Comparison of ENCODE assay signal across 1 cellular context in genomic region chr11:65873280-65874156, GRCh38.
A peak's percentile ranks its signal among the peaks of the same experiment; 100 is the strongest.
TF ChIP-seq lines count a peak whose summit lies in the region.

No MANE protein-coding gene starts in this region.

TF ChIP-seq in GM12878, 131 proteins besides CTCF, POLR2A, EP300 and RAD21 (continued from another document and continues in another):
- TF ChIP-seq, protein P1, sequence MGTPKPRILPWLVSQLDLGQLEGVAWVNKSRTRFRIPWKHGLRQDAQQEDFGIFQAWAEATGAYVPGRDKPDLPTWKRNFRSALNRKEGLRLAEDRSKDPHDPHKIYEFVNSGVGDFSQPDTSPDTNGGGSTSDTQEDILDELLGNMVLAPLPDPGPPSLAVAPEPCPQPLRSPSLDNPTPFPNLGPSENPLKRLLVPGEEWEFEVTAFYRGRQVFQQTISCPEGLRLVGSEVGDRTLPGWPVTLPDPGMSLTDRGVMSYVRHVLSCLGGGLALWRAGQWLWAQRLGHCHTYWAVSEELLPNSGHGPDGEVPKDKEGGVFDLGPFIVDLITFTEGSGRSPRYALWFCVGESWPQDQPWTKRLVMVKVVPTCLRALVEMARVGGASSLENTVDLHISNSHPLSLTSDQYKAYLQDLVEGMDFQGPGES (IDR thresholded peaks at IDR 0.05), result no peak
- TF ChIP-seq DPF2 (IDR thresholded peaks at IDR 0.05) (no peak; the same call in none of the 2 replicates), HCFC1 (IDR thresholded peaks at IDR 0.05; ENCODE audit: low read length) (no peak; the same call in 1 of the 2 replicates), ATF7 (IDR thresholded peaks at IDR 0.05; ENCODE audit: low read depth) (no peak), JUND (IDR thresholded peaks at IDR 0.05; ENCODE audit: low read depth, low read length) (no peak), MEF2B (IDR thresholded peaks at IDR 0.05; ENCODE audit: partially characterized antibody, poor library complexity, severe bottlenecking) (peak; percentile 32), HDAC6 (IDR thresholded peaks at IDR 0.05; ENCODE audit: unreplicated experiment) (no peak), ZNF207 (IDR thresholded peaks at IDR 0.05; ENCODE audit: borderline replicate concordance) (peak; percentile 64), ZNF384 (IDR thresholded peaks at IDR 0.05; ENCODE audit: borderline replicate concordance, low read depth, low read length) (no peak), HDAC2 (IDR thresholded peaks at IDR 0.05) (no peak), SIX5 (IDR thresholded peaks at IDR 0.05; ENCODE audit: low read depth, low read length, severe bottlenecking) (no peak), ZNF687 (IDR thresholded peaks at IDR 0.05) (0 out of 2 replicates have a peak, but pooled peaks have one; percentile 32), BCL11A (IDR thresholded peaks at IDR 0.05; ENCODE audit: low read depth, low read length) (no peak), ESRRA (IDR thresholded peaks at IDR 0.05; ENCODE audit: low read length) (no peak), RAD51 (IDR thresholded peaks at IDR 0.05) (peak; percentile 90), POLR2AphosphoS5 (IDR thresholded peaks at IDR 0.05; ENCODE audit: low read length) (peak; percentile 39; the same call in 1 of the 2 replicates), TCF7 (IDR thresholded peaks at IDR 0.05; ENCODE audit: borderline replicate concordance) (no peak), CBX5 (IDR thresholded peaks at IDR 0.05; ENCODE audit: low read depth) (no peak), RELB (IDR thresholded peaks at IDR 0.05; ENCODE audit: low read depth) (peak; percentile 79), HDGF (IDR thresholded peaks at IDR 0.05) (peak; percentile 87), IKZF1 (conservative IDR thresholded peaks at IDR 0.05) (peak; percentile 88), SP1 (IDR thresholded peaks at IDR 0.05; ENCODE audit: low read depth, low read length) (peak; percentile 90), ZBED1 (IDR thresholded peaks at IDR 0.05; ENCODE audit: borderline replicate concordance) (no peak), NFYA (IDR thresholded peaks at IDR 0.05; ENCODE audit: borderline replicate concordance, low read depth, low read length) (no peak), MYB (IDR thresholded peaks at IDR 0.05; ENCODE audit: borderline replicate concordance, low read depth, low read length) (no peak), TCF12 (IDR thresholded peaks at IDR 0.05; ENCODE audit: low read depth, low read length) (no peak), IKZF2 (IDR thresholded peaks at IDR 0.05) (peak; percentile 68 to 73; a peak in 3 of 4 replicates), SPI1 (IDR thresholded peaks at IDR 0.05; ENCODE audit: borderline replicate concordance, insufficient read depth, low read depth, low read length) (no peak), CHD2 (IDR thresholded peaks at IDR 0.05; ENCODE audit: borderline replicate concordance, low read depth, low read length) (peak; percentile 25; the same call in 1 of the 2 replicates), GATAD2B (conservative IDR thresholded peaks at IDR 0.05; ENCODE audit: low read depth) (peak; percentile 73), NBN (IDR thresholded peaks at IDR 0.05) (peak; percentile 78), BRCA1 (IDR thresholded peaks at IDR 0.05; ENCODE audit: low read depth, low read length) (no peak), RUNX3 (IDR thresholded peaks at IDR 0.05; ENCODE audit: low read length) (no peak), PML (IDR thresholded peaks at IDR 0.05; ENCODE audit: low read length) (0 out of 2 replicates have a peak, but pooled peaks have one; percentile 29), NFXL1 (IDR thresholded peaks at IDR 0.05; ENCODE audit: borderline replicate concordance) (no peak), GABPA (IDR thresholded peaks at IDR 0.05; ENCODE audit: low read depth) (no peak), SMAD1 (IDR thresholded peaks at IDR 0.05; ENCODE audit: low read depth, partially characterized antibody) (peak; percentile 25)
- TF ChIP-seq, protein P2, sequence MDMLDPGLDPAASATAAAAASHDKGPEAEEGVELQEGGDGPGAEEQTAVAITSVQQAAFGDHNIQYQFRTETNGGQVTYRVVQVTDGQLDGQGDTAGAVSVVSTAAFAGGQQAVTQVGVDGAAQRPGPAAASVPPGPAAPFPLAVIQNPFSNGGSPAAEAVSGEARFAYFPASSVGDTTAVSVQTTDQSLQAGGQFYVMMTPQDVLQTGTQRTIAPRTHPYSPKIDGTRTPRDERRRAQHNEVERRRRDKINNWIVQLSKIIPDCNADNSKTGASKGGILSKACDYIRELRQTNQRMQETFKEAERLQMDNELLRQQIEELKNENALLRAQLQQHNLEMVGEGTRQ (IDR thresholded peaks at IDR 0.05; ENCODE audit: borderline replicate concordance, low read depth, low read length), result peak; percentile 81
- TF ChIP-seq, protein P3, sequence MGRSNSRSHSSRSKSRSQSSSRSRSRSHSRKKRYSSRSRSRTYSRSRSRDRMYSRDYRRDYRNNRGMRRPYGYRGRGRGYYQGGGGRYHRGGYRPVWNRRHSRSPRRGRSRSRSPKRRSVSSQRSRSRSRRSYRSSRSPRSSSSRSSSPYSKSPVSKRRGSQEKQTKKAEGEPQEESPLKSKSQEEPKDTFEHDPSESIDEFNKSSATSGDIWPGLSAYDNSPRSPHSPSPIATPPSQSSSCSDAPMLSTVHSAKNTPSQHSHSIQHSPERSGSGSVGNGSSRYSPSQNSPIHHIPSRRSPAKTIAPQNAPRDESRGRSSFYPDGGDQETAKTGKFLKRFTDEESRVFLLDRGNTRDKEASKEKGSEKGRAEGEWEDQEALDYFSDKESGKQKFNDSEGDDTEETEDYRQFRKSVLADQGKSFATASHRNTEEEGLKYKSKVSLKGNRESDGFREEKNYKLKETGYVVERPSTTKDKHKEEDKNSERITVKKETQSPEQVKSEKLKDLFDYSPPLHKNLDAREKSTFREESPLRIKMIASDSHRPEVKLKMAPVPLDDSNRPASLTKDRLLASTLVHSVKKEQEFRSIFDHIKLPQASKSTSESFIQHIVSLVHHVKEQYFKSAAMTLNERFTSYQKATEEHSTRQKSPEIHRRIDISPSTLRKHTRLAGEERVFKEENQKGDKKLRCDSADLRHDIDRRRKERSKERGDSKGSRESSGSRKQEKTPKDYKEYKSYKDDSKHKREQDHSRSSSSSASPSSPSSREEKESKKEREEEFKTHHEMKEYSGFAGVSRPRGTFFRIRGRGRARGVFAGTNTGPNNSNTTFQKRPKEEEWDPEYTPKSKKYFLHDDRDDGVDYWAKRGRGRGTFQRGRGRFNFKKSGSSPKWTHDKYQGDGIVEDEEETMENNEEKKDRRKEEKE (IDR thresholded peaks at IDR 0.05), result no peak
- TF ChIP-seq, protein P4, sequence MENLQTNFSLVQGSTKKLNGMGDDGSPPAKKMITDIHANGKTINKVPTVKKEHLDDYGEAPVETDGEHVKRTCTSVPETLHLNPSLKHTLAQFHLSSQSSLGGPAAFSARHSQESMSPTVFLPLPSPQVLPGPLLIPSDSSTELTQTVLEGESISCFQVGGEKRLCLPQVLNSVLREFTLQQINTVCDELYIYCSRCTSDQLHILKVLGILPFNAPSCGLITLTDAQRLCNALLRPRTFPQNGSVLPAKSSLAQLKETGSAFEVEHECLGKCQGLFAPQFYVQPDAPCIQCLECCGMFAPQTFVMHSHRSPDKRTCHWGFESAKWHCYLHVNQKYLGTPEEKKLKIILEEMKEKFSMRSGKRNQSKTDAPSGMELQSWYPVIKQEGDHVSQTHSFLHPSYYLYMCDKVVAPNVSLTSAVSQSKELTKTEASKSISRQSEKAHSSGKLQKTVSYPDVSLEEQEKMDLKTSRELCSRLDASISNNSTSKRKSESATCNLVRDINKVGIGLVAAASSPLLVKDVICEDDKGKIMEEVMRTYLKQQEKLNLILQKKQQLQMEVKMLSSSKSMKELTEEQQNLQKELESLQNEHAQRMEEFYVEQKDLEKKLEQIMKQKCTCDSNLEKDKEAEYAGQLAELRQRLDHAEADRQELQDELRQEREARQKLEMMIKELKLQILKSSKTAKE (IDR thresholded peaks at IDR 0.05; ENCODE audit: low read depth, poor library complexity, severe bottlenecking), result peak; percentile 68
- TF ChIP-seq, protein P5, sequence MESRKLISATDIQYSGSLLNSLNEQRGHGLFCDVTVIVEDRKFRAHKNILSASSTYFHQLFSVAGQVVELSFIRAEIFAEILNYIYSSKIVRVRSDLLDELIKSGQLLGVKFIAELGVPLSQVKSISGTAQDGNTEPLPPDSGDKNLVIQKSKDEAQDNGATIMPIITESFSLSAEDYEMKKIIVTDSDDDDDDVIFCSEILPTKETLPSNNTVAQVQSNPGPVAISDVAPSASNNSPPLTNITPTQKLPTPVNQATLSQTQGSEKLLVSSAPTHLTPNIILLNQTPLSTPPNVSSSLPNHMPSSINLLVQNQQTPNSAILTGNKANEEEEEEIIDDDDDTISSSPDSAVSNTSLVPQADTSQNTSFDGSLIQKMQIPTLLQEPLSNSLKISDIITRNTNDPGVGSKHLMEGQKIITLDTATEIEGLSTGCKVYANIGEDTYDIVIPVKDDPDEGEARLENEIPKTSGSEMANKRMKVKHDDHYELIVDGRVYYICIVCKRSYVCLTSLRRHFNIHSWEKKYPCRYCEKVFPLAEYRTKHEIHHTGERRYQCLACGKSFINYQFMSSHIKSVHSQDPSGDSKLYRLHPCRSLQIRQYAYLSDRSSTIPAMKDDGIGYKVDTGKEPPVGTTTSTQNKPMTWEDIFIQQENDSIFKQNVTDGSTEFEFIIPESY (IDR thresholded peaks at IDR 0.05), result no peak
- TF ChIP-seq, protein P6, sequence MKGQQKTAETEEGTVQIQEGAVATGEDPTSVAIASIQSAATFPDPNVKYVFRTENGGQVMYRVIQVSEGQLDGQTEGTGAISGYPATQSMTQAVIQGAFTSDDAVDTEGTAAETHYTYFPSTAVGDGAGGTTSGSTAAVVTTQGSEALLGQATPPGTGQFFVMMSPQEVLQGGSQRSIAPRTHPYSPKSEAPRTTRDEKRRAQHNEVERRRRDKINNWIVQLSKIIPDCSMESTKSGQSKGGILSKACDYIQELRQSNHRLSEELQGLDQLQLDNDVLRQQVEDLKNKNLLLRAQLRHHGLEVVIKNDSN (IDR thresholded peaks at IDR 0.05; ENCODE audit: borderline replicate concordance, extremely low read length, insufficient read depth, low read depth, low read length), result peak; percentile 95
- TF ChIP-seq, protein P7, sequence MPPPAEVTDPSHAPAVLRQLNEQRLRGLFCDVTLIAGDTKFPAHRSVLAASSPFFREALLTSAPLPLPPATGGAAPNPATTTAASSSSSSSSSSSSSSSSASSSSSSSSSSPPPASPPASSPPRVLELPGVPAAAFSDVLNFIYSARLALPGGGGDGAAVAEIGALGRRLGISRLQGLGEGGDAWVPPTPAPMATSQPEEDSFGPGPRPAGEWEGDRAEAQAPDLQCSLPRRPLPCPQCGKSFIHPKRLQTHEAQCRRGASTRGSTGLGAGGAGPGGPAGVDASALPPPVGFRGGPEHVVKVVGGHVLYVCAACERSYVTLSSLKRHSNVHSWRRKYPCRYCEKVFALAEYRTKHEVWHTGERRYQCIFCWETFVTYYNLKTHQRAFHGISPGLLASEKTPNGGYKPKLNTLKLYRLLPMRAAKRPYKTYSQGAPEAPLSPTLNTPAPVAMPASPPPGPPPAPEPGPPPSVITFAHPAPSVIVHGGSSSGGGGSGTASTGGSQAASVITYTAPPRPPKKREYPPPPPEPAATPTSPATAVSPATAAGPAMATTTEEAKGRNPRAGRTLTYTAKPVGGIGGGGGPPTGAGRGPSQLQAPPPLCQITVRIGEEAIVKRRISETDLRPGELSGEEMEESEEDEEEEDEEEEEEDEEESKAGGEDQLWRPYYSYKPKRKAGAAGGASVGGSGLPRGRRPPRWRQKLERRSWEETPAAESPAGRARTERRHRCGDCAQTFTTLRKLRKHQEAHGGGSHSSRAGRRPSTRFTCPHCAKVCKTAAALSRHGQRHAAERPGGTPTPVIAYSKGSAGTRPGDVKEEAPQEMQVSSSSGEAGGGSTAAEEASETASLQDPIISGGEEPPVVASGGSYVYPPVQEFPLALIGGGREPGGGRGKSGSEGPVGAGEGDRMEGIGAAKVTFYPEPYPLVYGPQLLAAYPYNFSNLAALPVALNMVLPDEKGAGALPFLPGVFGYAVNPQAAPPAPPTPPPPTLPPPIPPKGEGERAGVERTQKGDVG (CRISPR knock-in tag; IDR thresholded peaks at IDR 0.05), result no peak
